23 cellular contexts compared by ENCODE assay signal in genomic region chr4:79163981-79164490, GRCh38.
DNase-seq lines count a peak whose midpoint lies in the region; ATAC-seq lines count a peak whose summit lies in the region.
"Had no signal": no experiment of that assay in that cellular context is flagged by ENCODE, and none has a peak within 500 bp of the region (broad histone marks: within the 10 kb centered on the region; RNA-seq: fewer than 3 reads in every experiment).

No MANE protein-coding gene starts in this region.

- H3K36me3 ChIP-seq in HUES6 (ENCODE audit: control insufficient read depth, insufficient read depth, low read length) (no peaks in the 10 kb centered on the region), Karpas-422 (ENCODE audit: insufficient read depth, low read length) (no peaks in the 10 kb centered on the region)
- H3K36me3 ChIP-seq in naive thymus-derived CD4-positive, alpha-beta T cell (ENCODE audit: control insufficient read depth in 2 of 3, insufficient read depth in 3 of 3, low read length in 3 of 3) = no peaks in the 10 kb centered on the region
- H3K36me3 ChIP-seq: colonic mucosa, thyroid gland had no signal

- H3K4me3 Mint-ChIP-seq in naive thymus-derived CD4-positive, alpha-beta T cell = no peak overlapping the region
- no peak overlapping the region for H3K4me3 Mint-ChIP-seq in activated T-cell treated with anti-CD3 and anti-CD28 coated beads, Interleukin-2, amount 50 U/mL, for 4 hours
- H3K4me3 Mint-ChIP-seq: activated B cell treated with CpG ODN at 0.5 μM for 24 hours; activated naive CD8-positive, alpha-beta T cell treated with anti-CD3 and anti-CD28 coated beads, Interleukin-2, amount 10 ng/mL, durations not matched to agents 7 days and 5 days; naive B cell; stimulated activated memory B cell treated with anti-CD40 and anti-IgM and Interleukin-4, amounts not matched to agents 10 μg/mL and 1 μg/mL and 100 μg/mL, for 72 hours had no signal

- H3K9ac ChIP-seq in HUES6 (ENCODE audit: low read length) = peak overlapping the region; percentile 34
- H3K9ac ChIP-seq in Karpas-422 (ENCODE audit: low read length) = no peak overlapping the region
- H3K9ac ChIP-seq: parathyroid adenoma had no signal

- no peaks in the 10 kb centered on the region for H4K20me1 ChIP-seq in Karpas-422 (ENCODE audit: insufficient read depth, low read depth, low read length)

- H3K27ac Mint-ChIP-seq in naive thymus-derived CD4-positive, alpha-beta T cell = no peak overlapping the region
- H3K27ac Mint-ChIP-seq: activated B cell treated with CpG ODN at 0.5 μM for 24 hours; activated naive CD8-positive, alpha-beta T cell treated with anti-CD3 and anti-CD28 coated beads, Interleukin-2, amount 10 ng/mL, durations not matched to agents 7 days and 5 days; activated T-helper 2 cell treated with anti-CD3 and anti-CD28 coated beads, Interferon-gamma antibody, Interleukin-2, Interleukin-4, amounts not matched to agents 10 μg/mL and 5 μg/mL and 100 μg/mL, durations not matched to agents 14 hours and 24 hours and 36 hours; stimulated activated memory B cell treated with anti-CD40 and anti-IgM and Interleukin-4, amounts not matched to agents 10 μg/mL and 1 μg/mL and 100 μg/mL, for 72 hours had no signal

- CTCF ChIA-PET in naive thymus-derived CD4-positive, alpha-beta T cell (lab: Charles Lee) = no interaction called here

- H3K27me3 Mint-ChIP-seq in naive thymus-derived CD4-positive, alpha-beta T cell = peaks cover 0 to 12% (median 0%) of the 10 kb centered on the region in 5 donors
- no peaks in the 10 kb centered on the region for H3K27me3 Mint-ChIP-seq in activated T-cell treated with anti-CD3 and anti-CD28 coated beads, Interleukin-2, amount 50 U/mL, for 4 hours (ENCODE audit: low read depth)
- H3K27me3 Mint-ChIP-seq: activated B cell treated with CpG ODN at 0.5 μM for 24 hours; activated naive CD8-positive, alpha-beta T cell treated with anti-CD3 and anti-CD28 coated beads, Interleukin-2, amount 10 ng/mL, durations not matched to agents 7 days and 5 days; stimulated activated memory B cell treated with anti-CD40 and anti-IgM and Interleukin-4, amounts not matched to agents 10 μg/mL and 1 μg/mL and 100 μg/mL, for 72 hours had no signal

- no peaks in the 10 kb centered on the region for H3K4me1 Mint-ChIP-seq in naive thymus-derived CD4-positive, alpha-beta T cell
- H3K4me1 Mint-ChIP-seq in activated T-cell treated with anti-CD3 and anti-CD28 coated beads, Interleukin-2, amount 50 U/mL, for 4 hours (ENCODE audit: low read depth) = no peaks in the 10 kb centered on the region
- H3K4me1 Mint-ChIP-seq: activated B cell treated with CpG ODN at 0.5 μM for 24 hours; activated naive CD8-positive, alpha-beta T cell treated with anti-CD3 and anti-CD28 coated beads, Interleukin-2, amount 10 ng/mL, durations not matched to agents 7 days and 5 days; naive B cell; stimulated activated memory B cell treated with anti-CD40 and anti-IgM and Interleukin-4, amounts not matched to agents 10 μg/mL and 1 μg/mL and 100 μg/mL, for 72 hours had no signal

- H3K9me3 ChIP-seq in HUES6 (ENCODE audit: control insufficient read depth, insufficient read depth, low read depth, low read length) = no peaks in the 10 kb centered on the region
- no peaks in the 10 kb centered on the region for H3K9me3 ChIP-seq in naive thymus-derived CD4-positive, alpha-beta T cell (ENCODE audit: control insufficient read depth in 2 of 3, low read length in 3 of 3)
- H3K9me3 ChIP-seq in Karpas-422 (ENCODE audit: low read length) = no peaks in the 10 kb centered on the region
- H3K9me3 ChIP-seq: colonic mucosa, thyroid gland had no signal

- H3K4me3 ChIP-seq in HUES6 (ENCODE audit: low read depth, low read length) (no peak overlapping the region), Karpas-422 (ENCODE audit: low read length) (no peak overlapping the region)
- no peak overlapping the region for H3K4me3 ChIP-seq in naive thymus-derived CD4-positive, alpha-beta T cell (ENCODE audit: low read length)
- H3K4me3 ChIP-seq: colonic mucosa, thyroid gland had no signal

- no peaks in the 10 kb centered on the region for H3K9me2 ChIP-seq in Karpas-422 (replicated peaks; ENCODE audit: insufficient read depth, low read length)

- DNase-seq in cerebellar nuclear complex (lab: John Stamatoyannopoulos, UW) (peak; percentile 25 to 64), Karpas-422 (no peak)
- DNase-seq in naive thymus-derived CD4-positive, alpha-beta T cell = no peak
- DNase-seq in stimulated activated CD8-positive, alpha-beta memory T cell treated with anti-CD3 and anti-CD28 coated beads, Interleukin-4, amount 100 ng/mL, for 48 hours = no peak
- no peak for DNase-seq in activated T-cell treated with anti-CD3 and anti-CD28 coated beads, Interleukin-2, amount 50 U/mL, for 4 hours
- DNase-seq: activated B cell treated with CpG ODN at 0.5 μM for 24 hours; activated naive CD8-positive, alpha-beta T cell treated with anti-CD3 and anti-CD28 coated beads, Interleukin-2, amount 10 ng/mL, durations not matched to agents 7 days and 5 days; colonic mucosa; DMS153; GDM1; left cardiac atrium; mesenchymal stem cell; naive B cell; NCI-H1048; NCI-H2029 treated with DMSO at 0.1 percent for 48 hours; thyroid gland had no signal

- peaks cover 0 to 13% (median 4%) of the 10 kb centered on the region in 11 donors for H3K9me3 Mint-ChIP-seq in naive thymus-derived CD4-positive, alpha-beta T cell
- no peaks in the 10 kb centered on the region for H3K9me3 Mint-ChIP-seq in activated T-cell treated with anti-CD3 and anti-CD28 coated beads, Interleukin-2, amount 50 U/mL, for 4 hours
- H3K9me3 Mint-ChIP-seq: activated naive CD8-positive, alpha-beta T cell treated with anti-CD3 and anti-CD28 coated beads, Interleukin-2, amount 10 ng/mL, durations not matched to agents 7 days and 5 days; activated T-helper 2 cell treated with anti-CD3 and anti-CD28 coated beads, Interferon-gamma antibody, Interleukin-2, Interleukin-4, amounts not matched to agents 10 μg/mL and 5 μg/mL and 100 μg/mL, durations not matched to agents 14 hours and 24 hours and 36 hours had no signal

- no peak overlapping the region for H3K4me2 ChIP-seq in Karpas-422 (ENCODE audit: low read depth, low read length, poor library complexity, severe bottlenecking)

- H2AFZ ChIP-seq in Karpas-422 (ENCODE audit: low read length) = no peak overlapping the region
- H2AFZ ChIP-seq: parathyroid adenoma had no signal

- H3K27ac ChIP-seq in HUES6 (ENCODE audit: low read depth, low read length) = no peak overlapping the region
- H3K27ac ChIP-seq in naive thymus-derived CD4-positive, alpha-beta T cell (ENCODE audit: low read depth, low read length) = no peak overlapping the region
- H3K27ac ChIP-seq in Karpas-422 (ENCODE audit: low read length) = no peak overlapping the region
- H3K27ac ChIP-seq: colonic mucosa, parathyroid adenoma, thyroid gland had no signal

- no peaks in the 10 kb centered on the region for H3K79me2 ChIP-seq in Karpas-422 (ENCODE audit: low read length)
- H3K79me2 ChIP-seq: parathyroid adenoma had no signal

- POLR2A ChIA-PET in naive thymus-derived CD4-positive, alpha-beta T cell (lab: Charles Lee) = no interaction called here

- H3K4me1 ChIP-seq in HUES6 (ENCODE audit: control insufficient read depth, insufficient read depth, low read length) (no peaks in the 10 kb centered on the region), Karpas-422 (ENCODE audit: low read length) (no peaks in the 10 kb centered on the region)
- no peaks in the 10 kb centered on the region for H3K4me1 ChIP-seq in naive thymus-derived CD4-positive, alpha-beta T cell (ENCODE audit: control insufficient read depth in 2 of 2, insufficient read depth in 2 of 2, low read length in 2 of 2)
- H3K4me1 ChIP-seq: colonic mucosa, parathyroid adenoma, thyroid gland had no signal

- ATAC-seq in GM18511 (IDR thresholded peaks at IDR 0.05; ENCODE audit: unreplicated experiment) = peak; percentile 67
- peak; percentile 55 for ATAC-seq in GM21529 (IDR thresholded peaks at IDR 0.05; ENCODE audit: unreplicated experiment)
- ATAC-seq in naive thymus-derived CD4-positive, alpha-beta T cell = no peak
- ATAC-seq in activated T-cell treated with anti-CD3 and anti-CD28 coated beads, Interleukin-2, amount 50 U/mL, for 4 hours = no peak
- ATAC-seq: left cardiac atrium; sciatic nerve; stimulated activated memory B cell treated with anti-CD40 and anti-IgM and Interleukin-4, amounts not matched to agents 10 μg/mL and 1 μg/mL and 100 μg/mL, for 72 hours had no signal

- no peaks in the 10 kb centered on the region for H3K36me3 Mint-ChIP-seq in naive thymus-derived CD4-positive, alpha-beta T cell
- no peaks in the 10 kb centered on the region for H3K36me3 Mint-ChIP-seq in activated T-cell treated with anti-CD3 and anti-CD28 coated beads, Interleukin-2, amount 50 U/mL, for 4 hours (ENCODE audit: insufficient read depth)
- H3K36me3 Mint-ChIP-seq: activated naive CD8-positive, alpha-beta T cell treated with anti-CD3 and anti-CD28 coated beads, Interleukin-2, amount 10 ng/mL, durations not matched to agents 7 days and 5 days; stimulated activated memory B cell treated with anti-CD40 and anti-IgM and Interleukin-4, amounts not matched to agents 10 μg/mL and 1 μg/mL and 100 μg/mL, for 72 hours had no signal

- intact Hi-C loops in naive thymus-derived CD4-positive, alpha-beta T cell (cut with micrococcal nuclease) = no loop called here

- H3K27me3 ChIP-seq in HUES6 (ENCODE audit: control insufficient read depth, insufficient read depth, low read length) = no peaks in the 10 kb centered on the region
- H3K27me3 ChIP-seq in naive thymus-derived CD4-positive, alpha-beta T cell (ENCODE audit: control insufficient read depth in 2 of 2, insufficient read depth in 2 of 2, low read length in 2 of 2) = no peaks in the 10 kb centered on the region
- H3K27me3 ChIP-seq in Karpas-422 (ENCODE audit: low read length) = no peaks in the 10 kb centered on the region
- H3K27me3 ChIP-seq: colonic mucosa, thyroid gland had no signal

Comparison
In these comparisons a context has a peak if more than half of its experiments do, and no peak if none do; other contexts are left out.
1. ATAC-seq: peak in GM18511 (single experiment) and GM21529 (single experiment); none in naive thymus-derived CD4-positive, alpha-beta T cell (single experiment) and activated T-cell treated with anti-CD3 and anti-CD28 coated beads, Interleukin-2, amount 50 U/mL, for 4 hours (0 of 2).
2. DNase-seq: peak in cerebellar nuclear complex (2 of 2); none in naive thymus-derived CD4-positive, alpha-beta T cell (0 of 9), stimulated activated CD8-positive, alpha-beta memory T cell treated with anti-CD3 and anti-CD28 coated beads, Interleukin-4, amount 100 ng/mL, for 48 hours (single experiment), activated T-cell treated with anti-CD3 and anti-CD28 coated beads, Interleukin-2, amount 50 U/mL, for 4 hours (single experiment) and Karpas-422 (single experiment).